In genomic region chr7:83466187-83466923, GRCh38 we compare ENCODE assay signal across 1 cellular context.
TF ChIP-seq lines count a peak whose summit lies in the region.

No MANE protein-coding gene starts in this region.

TF ChIP-seq in WTC11, 78 proteins besides CTCF, POLR2A, EP300 and RAD21 (continued from another document):
- peak; percentile 34; the same call in 1 of the 2 replicates for TF ChIP-seq AR (CRISPR knock-in tag; IDR thresholded peaks at IDR 0.05)
- TF ChIP-seq CREM (CRISPR knock-in tag; IDR thresholded peaks at IDR 0.05) = peak; percentile 13; the same call in 1 of the 2 replicates
